In the genomic region with DNA sequence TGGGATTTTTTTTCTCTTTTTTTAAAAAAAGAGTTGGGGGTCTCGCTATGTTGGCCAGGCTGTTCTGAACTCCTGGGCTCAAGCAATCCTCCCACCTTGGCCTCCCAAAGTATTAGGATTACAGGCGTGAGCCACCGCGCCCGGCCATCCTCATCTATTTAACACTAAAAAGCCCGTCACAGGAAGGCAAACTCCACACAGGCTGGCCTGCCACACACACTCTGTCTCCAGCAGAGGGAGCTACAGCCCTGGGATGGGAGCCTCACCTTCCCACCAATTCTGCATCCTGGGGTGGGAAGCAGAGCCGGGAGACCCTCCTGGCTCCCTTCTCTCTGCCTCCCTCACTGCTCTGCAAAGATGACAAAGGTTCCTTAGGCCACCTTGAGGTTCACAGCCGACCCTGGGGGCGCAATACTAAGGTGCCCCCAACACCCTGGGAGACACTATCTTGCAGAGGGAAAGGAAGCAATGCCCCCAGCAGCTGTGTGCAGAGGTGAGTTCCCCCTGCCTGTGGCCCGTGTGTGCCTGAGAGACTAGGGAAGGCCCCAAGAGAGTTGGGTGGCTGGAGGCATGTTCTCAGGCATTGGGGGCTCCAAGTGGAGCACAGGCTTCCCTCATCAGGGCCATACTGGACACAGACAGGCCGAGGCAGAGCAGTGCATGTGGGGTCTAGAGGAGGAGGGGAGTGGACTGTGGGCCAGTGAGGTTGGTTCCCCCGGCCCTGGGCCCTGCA, we compare ENCODE assay signal across 9 cellular contexts. TPM values are rescaled to one million over a fixed set of nuclear protein-coding genes. Genes with fewer than 3 reads are reported as not detected.
DNase-seq lines count a peak whose midpoint lies in the region; ATAC-seq lines count a peak whose summit lies in the region.
"Had no signal": no experiment of that assay in that cellular context is flagged by ENCODE, and none has a peak within 500 bp of the region (broad histone marks: within the 10 kb centered on the region; RNA-seq: fewer than 3 reads in every experiment).

No MANE protein-coding gene starts in this region.

- peak; percentile 67 for DNase-seq in activated CD8-positive, alpha-beta memory T cell treated with anti-CD3 and anti-CD28 coated beads for 24 hours
- DNase-seq in activated CD8-positive, alpha-beta memory T cell treated with anti-CD3 and anti-CD28 coated beads, Interleukin-2, amount 50 U/mL, for 48 hours, result no peak
- DNase-seq in M059J (ENCODE audit: low read depth) (peak; percentile 51), immature natural killer cell (peak; percentile 9 to 22 (median 17)), NCI-H1105 (lab: John Stamatoyannopoulos, UW) (no peak)
- peak; percentile 36 for DNase-seq in activated naive CD8-positive, alpha-beta T cell treated with anti-CD3 and anti-CD28 coated beads, Interleukin-2, amount 50 U/mL, for 24 hours

- no peak overlapping the region for H3K27ac Mint-ChIP-seq in activated naive CD8-positive, alpha-beta T cell treated with anti-CD3 and anti-CD28 coated beads, Interleukin-2, amount 50 U/mL, for 24 hours
- H3K27ac Mint-ChIP-seq in immature natural killer cell, result peak overlapping the region in 1 of 6 donors; percentile 50
- H3K27ac Mint-ChIP-seq in stimulated activated memory B cell treated with anti-CD40 and anti-IgM and Interleukin-4, amounts not matched to agents 10 μg/mL and 1 μg/mL and 100 μg/mL, for 72 hours, result no peak overlapping the region
- H3K27ac Mint-ChIP-seq: activated naive CD4-positive, alpha-beta T cell treated with anti-CD3 and anti-CD28 coated beads, Interleukin-2, amount 50 U/mL, for 24 hours had no signal

- no peaks in the 10 kb centered on the region for H3K9me3 Mint-ChIP-seq in activated naive CD8-positive, alpha-beta T cell treated with anti-CD3 and anti-CD28 coated beads, Interleukin-2, amount 50 U/mL, for 24 hours
- no peaks in the 10 kb centered on the region for H3K9me3 Mint-ChIP-seq in immature natural killer cell
- no peaks in the 10 kb centered on the region for H3K9me3 Mint-ChIP-seq in stimulated activated memory B cell treated with anti-CD40 and anti-IgM and Interleukin-4, amounts not matched to agents 10 μg/mL and 1 μg/mL and 100 μg/mL, for 72 hours
- H3K9me3 Mint-ChIP-seq: activated naive CD4-positive, alpha-beta T cell treated with anti-CD3 and anti-CD28 coated beads, Interleukin-2, amount 50 U/mL, for 24 hours had no signal

- H3K4me3 Mint-ChIP-seq in activated naive CD8-positive, alpha-beta T cell treated with anti-CD3 and anti-CD28 coated beads, Interleukin-2, amount 50 U/mL, for 24 hours, result no peak overlapping the region
- no peak overlapping the region for H3K4me3 Mint-ChIP-seq in immature natural killer cell
- peak overlapping the region; percentile 27 for H3K4me3 Mint-ChIP-seq in stimulated activated memory B cell treated with anti-CD40 and anti-IgM and Interleukin-4, amounts not matched to agents 10 μg/mL and 1 μg/mL and 100 μg/mL, for 72 hours
- H3K4me3 Mint-ChIP-seq: activated naive CD4-positive, alpha-beta T cell treated with anti-CD3 and anti-CD28 coated beads, Interleukin-2, amount 50 U/mL, for 24 hours had no signal

- peak; percentile 13 for ATAC-seq in activated naive CD8-positive, alpha-beta T cell treated with anti-CD3 and anti-CD28 coated beads, Interleukin-2, amount 50 U/mL, for 24 hours
- no peak for ATAC-seq in stimulated activated memory B cell treated with anti-CD40 and anti-IgM and Interleukin-4, amounts not matched to agents 10 μg/mL and 1 μg/mL and 100 μg/mL, for 72 hours
- no peak for ATAC-seq in HG03565 (IDR thresholded peaks at IDR 0.05; ENCODE audit: unreplicated experiment)

- H3K36me3 Mint-ChIP-seq in activated naive CD8-positive, alpha-beta T cell treated with anti-CD3 and anti-CD28 coated beads, Interleukin-2, amount 50 U/mL, for 24 hours (ENCODE audit: low read depth), result peaks cover 23% of the 10 kb centered on the region
- peaks cover 0 to 17% (median 4%) of the 10 kb centered on the region in 3 donors for H3K36me3 Mint-ChIP-seq in immature natural killer cell
- peaks cover 46% of the 10 kb centered on the region for H3K36me3 Mint-ChIP-seq in stimulated activated memory B cell treated with anti-CD40 and anti-IgM and Interleukin-4, amounts not matched to agents 10 μg/mL and 1 μg/mL and 100 μg/mL, for 72 hours
- H3K36me3 Mint-ChIP-seq: activated naive CD4-positive, alpha-beta T cell treated with anti-CD3 and anti-CD28 coated beads, Interleukin-2, amount 50 U/mL, for 24 hours had no signal

- H3K4me1 Mint-ChIP-seq in activated naive CD8-positive, alpha-beta T cell treated with anti-CD3 and anti-CD28 coated beads, Interleukin-2, amount 50 U/mL, for 24 hours, result no peaks in the 10 kb centered on the region
- peaks cover 4 to 17% of the 10 kb centered on the region in 2 donors for H3K4me1 Mint-ChIP-seq in immature natural killer cell
- H3K4me1 Mint-ChIP-seq in stimulated activated memory B cell treated with anti-CD40 and anti-IgM and Interleukin-4, amounts not matched to agents 10 μg/mL and 1 μg/mL and 100 μg/mL, for 72 hours, result no peaks in the 10 kb centered on the region
- H3K4me1 Mint-ChIP-seq: activated naive CD4-positive, alpha-beta T cell treated with anti-CD3 and anti-CD28 coated beads, Interleukin-2, amount 50 U/mL, for 24 hours had no signal

- H3K27me3 Mint-ChIP-seq in activated naive CD8-positive, alpha-beta T cell treated with anti-CD3 and anti-CD28 coated beads, Interleukin-2, amount 50 U/mL, for 24 hours, result no peaks in the 10 kb centered on the region
- no peaks in the 10 kb centered on the region for H3K27me3 Mint-ChIP-seq in immature natural killer cell (ENCODE audit: low read depth in 3 of 3)
- H3K27me3 Mint-ChIP-seq in stimulated activated memory B cell treated with anti-CD40 and anti-IgM and Interleukin-4, amounts not matched to agents 10 μg/mL and 1 μg/mL and 100 μg/mL, for 72 hours, result no peaks in the 10 kb centered on the region
- H3K27me3 Mint-ChIP-seq: activated naive CD4-positive, alpha-beta T cell treated with anti-CD3 and anti-CD28 coated beads, Interleukin-2, amount 50 U/mL, for 24 hours had no signal

RNA-seq across cellular contexts. Expression of a gene that starts 27.4 kb away (rescaled TPM):
- total RNA-seq in M059J (2014; rRNA removed; shearing (Covaris generic)), result 41.4 and 57.6 TPM in 2 replicates
- 10 to 100 TPM; 12.7 to 22.1 (median 14.7) TPM for polyA plus RNA-seq in immature natural killer cell

RNA-seq across cellular contexts. Expression of a gene that starts 34.6 kb away (rescaled TPM):
- 57.5 and 75.3 TPM in 2 replicates for total RNA-seq in M059J (2014; rRNA removed; shearing (Covaris generic))
- polyA plus RNA-seq in immature natural killer cell, result 10 to 100 TPM; 48.9 to 62.0 (median 54.1) TPM

RNA-seq across cellular contexts. Expression of a gene that starts 44.9 kb away (rescaled TPM):
- 6.7 and 10.1 TPM in 2 replicates for total RNA-seq in M059J (2014; rRNA removed; shearing (Covaris generic))
- polyA plus RNA-seq in immature natural killer cell, result not detected

RNA-seq across cellular contexts. Expression of a gene that starts 50.7 kb away (rescaled TPM):
- total RNA-seq in M059J (2014; rRNA removed; shearing (Covaris generic)), result 16.0 and 16.1 TPM in 2 replicates
- 10 to 100 TPM; 15.6 to 31.1 (median 17.0) TPM for polyA plus RNA-seq in immature natural killer cell

RNA-seq across cellular contexts. Expression of a gene that starts 56.3 kb away (rescaled TPM):
- total RNA-seq in M059J (2014; rRNA removed; shearing (Covaris generic)), result 1.1 and 2.9 TPM in 2 replicates
- polyA plus RNA-seq in immature natural killer cell, result under 1 TPM in 1 of 3 donors, not detected in 2; 0.86 TPM

Comparison
In these comparisons a context has a peak if more than half of its experiments do, and no peak if none do; other contexts are left out.
1. DNase-seq: peak in activated CD8-positive, alpha-beta memory T cell treated with anti-CD3 and anti-CD28 coated beads for 24 hours (single experiment), M059J (single experiment), activated naive CD8-positive, alpha-beta T cell treated with anti-CD3 and anti-CD28 coated beads, Interleukin-2, amount 50 U/mL, for 24 hours (single experiment) and immature natural killer cell (3 of 3); none in activated CD8-positive, alpha-beta memory T cell treated with anti-CD3 and anti-CD28 coated beads, Interleukin-2, amount 50 U/mL, for 48 hours (single experiment) and NCI-H1105 (single experiment).